1 cellular context compared by ENCODE assay signal in genomic region chr11:65869643-65870306, GRCh38.
TF ChIP-seq lines count a peak whose summit lies in the region.

No MANE protein-coding gene starts in this region.

TF ChIP-seq in HepG2, 621 proteins besides CTCF, POLR2A, EP300 and RAD21:
- TF ChIP-seq RORA (CRISPR knock-in tag; IDR thresholded peaks at IDR 0.05) (no peak), ZNF660 (CRISPR knock-in tag; IDR thresholded peaks at IDR 0.05; ENCODE audit: borderline replicate concordance, low read depth) (no peak), ZNF430 (CRISPR knock-in tag; IDR thresholded peaks at IDR 0.05) (no peak), ETV5 (CRISPR knock-in tag; IDR thresholded peaks at IDR 0.05; ENCODE audit: borderline replicate concordance) (no peak), TEF (CRISPR knock-in tag; IDR thresholded peaks at IDR 0.05) (no peak), NR2C2 (CRISPR knock-in tag; IDR thresholded peaks at IDR 0.05; ENCODE audit: borderline replicate concordance) (peak; percentile 30; the same call in 1 of the 2 replicates), ZNF503 (CRISPR knock-in tag; IDR thresholded peaks at IDR 0.05) (no peak), AGO2 (optimal IDR thresholded peaks at IDR 0.05; ENCODE audit: low read depth, low read length) (peak; percentile 81), ZNF687 (CRISPR knock-in tag; IDR thresholded peaks at IDR 0.05) (peak; percentile 31), AGO1 (IDR thresholded peaks at IDR 0.05; ENCODE audit: low read depth, low read length, poor library complexity, severe bottlenecking) (peak; percentile 96), HMGXB4 (CRISPR knock-in tag; IDR thresholded peaks at IDR 0.05; ENCODE audit: borderline replicate concordance in 1 of 2, low read depth in 1 of 2) (no peak), ARID2 (CRISPR knock-in tag; IDR thresholded peaks at IDR 0.05; ENCODE audit: borderline replicate concordance) (no peak), ARNT (IDR thresholded peaks at IDR 0.05) (no peak), ZFP62 (CRISPR knock-in tag; IDR thresholded peaks at IDR 0.05) (no peak), SNAPC2 (CRISPR knock-in tag; IDR thresholded peaks at IDR 0.05) (no peak), SALL1 (CRISPR knock-in tag; IDR thresholded peaks at IDR 0.05) (no peak), ZBTB20 (CRISPR knock-in tag; IDR thresholded peaks at IDR 0.05; ENCODE audit: borderline replicate concordance, low read depth) (no peak), MLXIP (CRISPR knock-in tag; IDR thresholded peaks at IDR 0.05; ENCODE audit: borderline replicate concordance) (no peak), POLR2G (IDR thresholded peaks at IDR 0.05; ENCODE audit: low read depth, low read length) (0 out of 2 replicates have a peak, but pooled peaks have one; percentile 21), KDM2A (CRISPR knock-in tag; IDR thresholded peaks at IDR 0.05; ENCODE audit: borderline replicate concordance, low read depth) (peak; percentile 15; the same call in 1 of the 2 replicates), ZBTB38 (CRISPR knock-in tag; IDR thresholded peaks at IDR 0.05) (0 out of 2 replicates have a peak, but pooled peaks have one; percentile 20), ZNF432 (CRISPR knock-in tag; IDR thresholded peaks at IDR 0.05; ENCODE audit: borderline replicate concordance) (no peak), ZNF263 (CRISPR knock-in tag; IDR thresholded peaks at IDR 0.05) (peak; percentile 56; the same call in 1 of the 2 replicates), TBX3 (IDR thresholded peaks at IDR 0.05; ENCODE audit: borderline replicate concordance) (no peak)
- TF ChIP-seq, protein P1, sequence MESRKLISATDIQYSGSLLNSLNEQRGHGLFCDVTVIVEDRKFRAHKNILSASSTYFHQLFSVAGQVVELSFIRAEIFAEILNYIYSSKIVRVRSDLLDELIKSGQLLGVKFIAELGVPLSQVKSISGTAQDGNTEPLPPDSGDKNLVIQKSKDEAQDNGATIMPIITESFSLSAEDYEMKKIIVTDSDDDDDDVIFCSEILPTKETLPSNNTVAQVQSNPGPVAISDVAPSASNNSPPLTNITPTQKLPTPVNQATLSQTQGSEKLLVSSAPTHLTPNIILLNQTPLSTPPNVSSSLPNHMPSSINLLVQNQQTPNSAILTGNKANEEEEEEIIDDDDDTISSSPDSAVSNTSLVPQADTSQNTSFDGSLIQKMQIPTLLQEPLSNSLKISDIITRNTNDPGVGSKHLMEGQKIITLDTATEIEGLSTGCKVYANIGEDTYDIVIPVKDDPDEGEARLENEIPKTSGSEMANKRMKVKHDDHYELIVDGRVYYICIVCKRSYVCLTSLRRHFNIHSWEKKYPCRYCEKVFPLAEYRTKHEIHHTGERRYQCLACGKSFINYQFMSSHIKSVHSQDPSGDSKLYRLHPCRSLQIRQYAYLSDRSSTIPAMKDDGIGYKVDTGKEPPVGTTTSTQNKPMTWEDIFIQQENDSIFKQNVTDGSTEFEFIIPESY (CRISPR knock-in tag; IDR thresholded peaks at IDR 0.05) = peak; percentile 71; the same call in 1 of the 2 replicates
